8 cellular contexts compared by ENCODE assay signal in the genomic region with DNA sequence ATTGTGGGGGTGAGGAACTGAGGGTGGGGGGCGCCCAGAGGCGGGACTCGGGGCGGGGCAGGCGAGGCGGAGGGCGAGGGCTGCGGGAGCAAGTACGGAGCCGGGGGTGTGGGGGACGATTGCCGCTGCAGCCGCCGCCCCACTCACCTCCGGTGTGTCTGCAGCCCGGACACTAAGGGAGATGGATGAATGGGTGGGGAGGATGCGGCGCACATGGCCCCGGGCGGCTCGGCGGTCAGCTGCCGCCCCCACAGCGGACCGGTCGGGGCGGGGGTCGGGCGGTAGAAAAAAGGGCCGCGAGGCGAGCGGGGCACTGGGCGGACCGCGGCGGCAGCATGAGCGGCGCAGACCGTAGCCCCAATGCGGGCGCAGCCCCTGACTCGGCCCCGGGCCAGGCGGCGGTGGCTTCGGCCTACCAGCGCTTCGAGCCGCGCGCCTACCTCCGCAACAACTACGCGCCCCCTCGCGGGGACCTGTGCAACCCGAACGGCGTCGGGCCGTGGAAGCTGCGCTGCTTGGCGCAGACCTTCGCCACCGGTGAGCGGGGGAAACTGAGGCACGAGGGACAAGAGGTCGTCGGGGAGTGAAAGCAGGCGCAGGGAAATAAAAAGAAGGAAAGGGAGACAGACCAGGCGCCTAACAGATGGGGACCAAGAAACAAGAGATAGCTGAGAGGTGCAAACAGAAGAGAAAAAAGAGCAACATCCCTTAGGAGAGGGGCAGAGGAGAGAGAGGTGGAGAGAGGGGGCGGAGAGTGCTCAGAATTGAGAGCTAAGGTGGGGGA. TPM values are rescaled to one million over a fixed set of nuclear protein-coding genes. Genes with fewer than 3 reads are reported as not detected.
DNase-seq lines count a peak whose midpoint lies in the region; ATAC-seq and TF ChIP-seq lines count a peak whose summit lies in the region.

A gene with protein sequence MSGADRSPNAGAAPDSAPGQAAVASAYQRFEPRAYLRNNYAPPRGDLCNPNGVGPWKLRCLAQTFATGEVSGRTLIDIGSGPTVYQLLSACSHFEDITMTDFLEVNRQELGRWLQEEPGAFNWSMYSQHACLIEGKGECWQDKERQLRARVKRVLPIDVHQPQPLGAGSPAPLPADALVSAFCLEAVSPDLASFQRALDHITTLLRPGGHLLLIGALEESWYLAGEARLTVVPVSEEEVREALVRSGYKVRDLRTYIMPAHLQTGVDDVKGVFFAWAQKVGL (plus strand): TSS at position 313 of the 784 bp plus-strand sequence. CDS start 23 bp downstream, at position 336.

- peaks cover 30% of the 10 kb centered on the region for H3K4me1 ChIP-seq in ES-I3 (ENCODE audit: insufficient read depth, low read length)

- H3K9me3 ChIP-seq in ES-I3 (ENCODE audit: control insufficient read depth, insufficient read depth, low read length) = no peaks in the 10 kb centered on the region

- H3K27ac ChIP-seq in cingulate gyrus (ENCODE audit: low read depth, low read length) = peak within 1 kb of the TSS; percentile 29

- ATAC-seq in left lobe of liver (peak; percentile 33), GM21576 (IDR thresholded peaks at IDR 0.05; ENCODE audit: unreplicated experiment) (no peak), HG02763 (IDR thresholded peaks at IDR 0.05; ENCODE audit: unreplicated experiment) (no peak)

- TF ChIP-seq CTCF in NB4 (IDR thresholded peaks at IDR 0.05; ENCODE audit: low read depth, low read length) = peak; percentile 63

- peak within 1 kb of the TSS; percentile 44 for H3K4me3 ChIP-seq in NB4 (ENCODE audit: low read depth, low read length)

- peak within 1 kb of the TSS; percentile 53 for H3K9ac ChIP-seq in ES-I3 (ENCODE audit: low read depth, low read length)

- H3K36me3 ChIP-seq in ES-I3 (ENCODE audit: insufficient read depth, low read length) = no peaks in the 10 kb centered on the region

- no peak for TF ChIP-seq POLR2A in NB4 (IDR thresholded peaks at IDR 0.05; ENCODE audit: extremely low read depth, insufficient read length)

- DNase-seq in NB4 (ENCODE audit: low read depth) = peak; percentile 87
- peak; percentile 83 for DNase-seq in activated CD4-positive, alpha-beta T cell treated with anti-CD3 and anti-CD28 coated beads for 48 hours
- DNase-seq in left lobe of liver (ENCODE audit: low spot score) = peak; percentile 66
- peak; percentile 64 to 70 for DNase-seq in stimulated activated CD4-positive, alpha-beta T cell treated with anti-CD3 and anti-CD28 coated beads, Interleukin-4, amount 100 ng/mL, for 48 hours (ENCODE audit: low read depth in 2 of 2)

RNA-seq across cellular contexts. Expression of the gene that starts here (rescaled TPM):
- 0.45 TPM for total RNA-seq in left lobe of liver

Comparison
In these comparisons a context has a peak if more than half of its experiments do, and no peak if none do; other contexts are left out.
1. Peak in DNase-seq and ATAC-seq in left lobe of liver; RNA of the gene not detected or under 1 TPM.